ENCODE assay signal across 8 cellular contexts in the genomic region with DNA sequence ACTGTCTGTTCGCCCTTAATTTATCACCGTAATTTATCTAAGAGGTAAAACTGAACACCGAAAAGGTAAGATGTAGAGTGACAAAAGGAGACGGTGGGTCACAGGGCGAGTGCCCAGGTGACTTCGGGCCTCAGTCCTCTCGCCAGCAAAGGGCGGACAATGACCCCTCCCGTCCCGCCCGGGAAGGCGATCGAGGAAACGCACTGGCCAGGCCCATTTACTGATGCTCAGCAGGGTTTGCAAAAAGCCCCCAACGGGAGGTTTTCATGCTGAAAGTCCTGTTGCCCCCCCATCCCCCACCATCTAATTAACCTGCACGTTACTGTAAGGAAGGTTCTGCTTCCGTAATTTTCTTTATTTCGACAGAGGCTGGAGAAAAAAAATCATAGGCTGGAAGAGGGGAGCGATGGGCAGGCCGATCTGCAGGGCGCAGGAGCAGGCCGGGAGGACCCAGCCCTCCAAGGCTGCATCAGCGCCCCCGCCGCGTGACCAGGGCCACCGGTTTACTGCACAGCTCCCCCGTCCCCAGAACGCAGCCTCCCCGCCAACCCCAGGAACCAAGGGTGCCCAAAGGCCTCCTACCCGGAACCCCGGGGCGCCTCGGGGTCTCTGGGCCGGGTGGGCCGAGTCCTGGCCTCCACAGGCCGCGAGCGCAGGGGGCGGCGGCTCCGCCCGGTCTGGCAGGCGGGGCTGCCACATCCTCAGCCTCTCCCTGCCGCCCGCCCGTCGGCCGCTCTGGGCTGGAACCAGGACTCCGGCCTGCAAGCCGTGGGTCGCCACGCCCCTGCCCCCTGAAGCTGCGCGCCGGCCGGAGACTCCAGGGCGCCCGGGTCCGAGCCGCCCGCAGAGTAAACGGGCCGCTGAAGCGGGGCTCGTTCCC. TPM values are rescaled to one million over a fixed set of nuclear protein-coding genes. Genes with fewer than 3 reads are reported as not detected.
DNase-seq lines count a peak whose midpoint lies in the region; ATAC-seq and TF ChIP-seq lines count a peak whose summit lies in the region.

No MANE protein-coding gene starts in this region.

- H3K4me1 Mint-ChIP-seq in endothelial cell (ENCODE audit: unreplicated experiment) = peaks cover 6% of the 10 kb centered on the region

- peaks cover 3% of the 10 kb centered on the region for H3K27me3 Mint-ChIP-seq in endothelial cell (ENCODE audit: unreplicated experiment)

- DNase-seq in NCI-H2227 (lab: John Stamatoyannopoulos, UW; ENCODE audit: unreplicated experiment) (peak; percentile 63), endothelial cell (ENCODE audit: low spot score) (peak; percentile 65), mesenteric fat pad (ENCODE audit: low spot score) (peak; percentile 91), OCI-M2 (lab: John Stamatoyannopoulos, UW; ENCODE audit: unreplicated experiment) (no peak)
- peak; percentile 77 for DNase-seq in activated CD8-positive, alpha-beta memory T cell treated with anti-CD3 and anti-CD28 coated beads, Interleukin-2, amount 50 U/mL, for 48 hours
- DNase-seq in stimulated activated CD8-positive, alpha-beta memory T cell treated with anti-CD3 and anti-CD28 coated beads, Interleukin-12 subunit alpha, Interleukin-12 subunit beta, amount 100 ng/mL, for 1 hour (ENCODE audit: low read depth) = peak; percentile 8

- ATAC-seq in GM18505 (IDR thresholded peaks at IDR 0.05; ENCODE audit: unreplicated experiment) (peak; percentile 36), HG02870 (IDR thresholded peaks at IDR 0.05; ENCODE audit: unreplicated experiment) (peak; percentile 13)

- no peaks in the 10 kb centered on the region for H3K9me3 Mint-ChIP-seq in endothelial cell (ENCODE audit: unreplicated experiment)

- H3K27ac Mint-ChIP-seq in endothelial cell (ENCODE audit: unreplicated experiment) = no peak overlapping the region

- no peaks in the 10 kb centered on the region for H3K36me3 Mint-ChIP-seq in endothelial cell (ENCODE audit: low read depth, unreplicated experiment)

- peak overlapping the region; percentile 91 for H3K4me3 Mint-ChIP-seq in endothelial cell (ENCODE audit: unreplicated experiment)

- TF ChIP-seq POLR2A in GM18505 (IDR thresholded peaks at IDR 0.05; ENCODE audit: borderline replicate concordance, extremely low read depth, insufficient read depth, insufficient read length) = no peak

- no peak for TF ChIP-seq CTCF in endothelial cell (IDR thresholded peaks at IDR 0.05; ENCODE audit: unreplicated experiment)

RNA-seq across cellular contexts. Expression of a gene that starts 0.6 kb away (rescaled TPM):
- total RNA-seq in endothelial cell (ENCODE audit: unreplicated experiment) (36.6 TPM), mesenteric fat pad (69.9 TPM)

RNA-seq across cellular contexts. Expression of a gene that starts 31.7 kb away (rescaled TPM):
- 0.77 TPM for total RNA-seq in endothelial cell (ENCODE audit: unreplicated experiment)
- total RNA-seq in mesenteric fat pad = not detected

RNA-seq across cellular contexts. Expression of a gene that starts 43.5 kb away (rescaled TPM):
- 4.2 TPM for total RNA-seq in endothelial cell (ENCODE audit: unreplicated experiment)
- 15.9 TPM for total RNA-seq in mesenteric fat pad
